In the genomic region with DNA sequence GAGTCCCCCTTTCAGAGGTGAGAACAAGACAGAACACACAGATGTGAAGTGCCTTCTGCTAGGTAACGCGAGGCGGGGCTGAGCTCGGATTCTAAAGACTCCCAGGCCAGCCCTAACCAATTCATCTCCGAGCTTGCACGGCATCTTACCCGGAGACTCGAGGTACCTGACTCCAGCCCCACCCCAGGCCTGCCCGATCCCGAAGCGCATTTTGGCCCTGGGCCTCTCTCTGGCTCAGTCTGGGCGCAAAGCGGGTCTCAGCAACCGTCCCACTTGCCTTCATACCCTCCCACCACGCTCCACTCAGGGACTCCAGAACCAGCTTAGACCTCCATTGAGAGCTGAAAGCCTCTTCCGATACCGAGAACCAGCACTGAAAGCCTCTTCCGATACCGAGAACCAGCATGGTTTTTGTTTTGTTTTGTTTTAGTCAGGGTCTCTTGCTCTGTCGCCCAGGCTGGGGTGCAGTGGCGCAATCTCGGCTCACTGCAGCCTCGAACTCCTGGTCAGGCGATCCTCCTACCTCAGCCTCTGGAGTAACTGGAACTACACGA, we compare ENCODE assay signal across 8 cellular contexts. TPM values are rescaled to one million over a fixed set of nuclear protein-coding genes. Genes with fewer than 3 reads are reported as not detected.
DNase-seq lines count a peak whose midpoint lies in the region; ATAC-seq, FAIRE-seq and TF ChIP-seq lines count a peak whose summit lies in the region.

No MANE protein-coding gene starts in this region.

- H3K27ac Mint-ChIP-seq in MCF 10A (ENCODE audit: low read depth, unreplicated experiment): peak overlapping the region; percentile 99

- TSS peak; percentile 65 for BruUV-seq in MCF 10A (replicated peaks; lab: Mats Ljungman, UMichigan)

- H3K36me3 ChIP-seq in kidney (ENCODE audit: control insufficient read depth in 1 of 2, insufficient read depth in 2 of 2, low read length in 2 of 2): no peaks in the 10 kb centered on the region

- peak overlapping the region; percentile 56 to 65 for H3K9ac ChIP-seq in kidney (ENCODE audit: low read length in 2 of 2)

- peaks cover 49% of the 10 kb centered on the region for H3K36me3 Mint-ChIP-seq in MCF 10A (ENCODE audit: insufficient read depth, unreplicated experiment)

- peak; percentile 49 for DNase-seq in GM12892 (ENCODE audit: insufficient read length)
- peak; percentile 82 for DNase-seq in NCI-H1105 treated with DMSO at 0.1 percent for 48 hours (lab: John Stamatoyannopoulos, UW)
- DNase-seq in UCSD-AML1 (lab: John Stamatoyannopoulos, UW; ENCODE audit: unreplicated experiment): peak; percentile 70
- peak; percentile 80 for DNase-seq in MCF 10A (ENCODE audit: unreplicated experiment)
- DNase-seq in kidney: peak; percentile 81
- peak; percentile 69 to 70 for DNase-seq in stimulated activated CD4-positive, alpha-beta T cell treated with anti-CD3 and anti-CD28 coated beads, Interleukin-2, amount 100 ng/mL, for 24 hours
- no peak for DNase-seq in foreskin melanocyte

- peak; percentile 62 for ATAC-seq in HG02610 (IDR thresholded peaks at IDR 0.05; ENCODE audit: unreplicated experiment)

- no peaks in the 10 kb centered on the region for H3K27me3 Mint-ChIP-seq in MCF 10A (ENCODE audit: insufficient read depth, unreplicated experiment)

- H3K4me1 Mint-ChIP-seq in MCF 10A (ENCODE audit: insufficient read depth, unreplicated experiment): peaks cover 15% of the 10 kb centered on the region

- peak overlapping the region; percentile 79 to 93 for H3K4me3 ChIP-seq in kidney (ENCODE audit: low read length in 2 of 2)

- TF ChIP-seq CTCF in MCF 10A (IDR thresholded peaks at IDR 0.05; ENCODE audit: unreplicated experiment) (no peak), kidney (IDR thresholded peaks at IDR 0.05; ENCODE audit: borderline replicate concordance, extremely low read depth, insufficient read depth) (no peak)

- H3K9me3 Mint-ChIP-seq in MCF 10A (ENCODE audit: unreplicated experiment): no peaks in the 10 kb centered on the region

- H3K4me3 Mint-ChIP-seq in MCF 10A (ENCODE audit: unreplicated experiment): peak overlapping the region; percentile 97

- CTCF ChIA-PET in MCF 10A (lab: Yijun Ruan, JAX): interaction anchor here (0.6 to 3.9 kb wide), 9 partner anchors 11 to 325 kb away, joined by 3 to 40 read pairs (median 4); a partner anchor contains a TSS

- intact Hi-C loops in MCF 10A (cut with micrococcal nuclease): loop anchor here (1.0 to 2.0 kb wide), 2 partner anchors 11 to 203 kb away; no protein-coding TSS in a partner anchor
- intact Hi-C loops in kidney (cut with DNase I): no loop called here

- H3K4me1 ChIP-seq in kidney (ENCODE audit: control insufficient read depth in 1 of 2, insufficient read depth in 1 of 2, low read depth in 1 of 2, low read length in 2 of 2): peaks cover 16 to 24% of the 10 kb centered on the region in 2 donors

- peak overlapping the region; percentile 95 for H3K27ac ChIP-seq in kidney (ENCODE audit: low read depth in 2 of 2, low read length in 2 of 2)

- TF ChIP-seq POLR2A in GM12892 (IDR thresholded peaks at IDR 0.05; ENCODE audit: low read depth, low read length): peak; percentile 55

- no peak for FAIRE-seq in GM12892 (lab: Jason Lieb, UNC)
- FAIRE-seq in kidney (lab: Jason Lieb, UNC): no peak

- POLR2A ChIA-PET in MCF 10A (lab: Yijun Ruan, JAX): interaction anchor here (0.5 to 4.4 kb wide), 43 partner anchors 10 to 959 kb away, joined by 3 to 205 read pairs (median 5); a partner anchor contains a TSS

- H3K9me3 ChIP-seq in kidney (ENCODE audit: control insufficient read depth in 1 of 2, low read length in 2 of 2): no peaks in the 10 kb centered on the region

RNA-seq across cellular contexts. Expression of a gene that starts 0.7 kb away (rescaled TPM):
- polyA plus RNA-seq in GM12892 (2012; ENCODE audit: missing spikeins): 123 TPM
- 127 and 145 TPM in 2 replicates for total RNA-seq in MCF 10A (2022)
- total RNA-seq in kidney: 185 TPM
- polyA plus RNA-seq in kidney (ENCODE audit: insufficient read depth, low read depth, low replicate concordance): 676 TPM

RNA-seq across cellular contexts. Expression of a gene that starts 43.0 kb away (rescaled TPM):
- 1.3 TPM for polyA plus RNA-seq in GM12892 (2012; ENCODE audit: missing spikeins)
- total RNA-seq in MCF 10A (2022) (10.5 and 10.7 TPM in 2 replicates), kidney (42.5 TPM)
- 153 TPM for polyA plus RNA-seq in kidney (ENCODE audit: insufficient read depth, low read depth, low replicate concordance)
